ENCODE assay signal across 1 cellular context in genomic region chr6:22784611-22785010, GRCh38.
TF ChIP-seq lines count a peak whose summit lies in the region.

No MANE protein-coding gene starts in this region.

TF ChIP-seq in GM23338, 12 proteins besides CTCF, POLR2A, EP300 and RAD21 (continued from another document):
- TF ChIP-seq ZNF462 (CRISPR knock-in tag; IDR thresholded peaks at IDR 0.05) (no peak), CREB1 (CRISPR knock-in tag; IDR thresholded peaks at IDR 0.05; ENCODE audit: low read depth) (no peak), REST (IDR thresholded peaks at IDR 0.05; ENCODE audit: unreplicated experiment) (no peak), POLR2AphosphoS5 (IDR thresholded peaks at IDR 0.05; ENCODE audit: low read depth) (no peak)
